Comparison of ENCODE assay signal across 7 cellular contexts in genomic region chr13:41457589-41458186, GRCh38. TPM values are rescaled to one million over a fixed set of nuclear protein-coding genes. Genes with fewer than 3 reads are reported as not detected.
DNase-seq lines count a peak whose midpoint lies in the region; ATAC-seq and TF ChIP-seq lines count a peak whose summit lies in the region.

No MANE protein-coding gene starts in this region.

- no peak for TF ChIP-seq RAD21 in neural cell (conservative IDR thresholded peaks at IDR 0.05)

- peak overlapping the region; percentile 52 for H3K4me3 ChIP-seq in epithelial cell of proximal tubule (ENCODE audit: low read depth, low read length)
- H3K4me3 ChIP-seq in neural cell (ENCODE audit: low read length): peak overlapping the region; percentile 78

- H3K79me2 ChIP-seq in neural cell (replicated peaks; ENCODE audit: insufficient read depth, low read length): no peaks in the 10 kb centered on the region

- no peak for TF ChIP-seq EP300 in neural cell (conservative IDR thresholded peaks at IDR 0.05; ENCODE audit: poor library complexity, severe bottlenecking)

- H3K27ac ChIP-seq in neural cell (ENCODE audit: low read length): no peak overlapping the region

- peaks cover 66% of the 10 kb centered on the region for H3K27me3 ChIP-seq in neural cell (ENCODE audit: insufficient read depth, low read depth, low read length)

- peak; percentile 33 for DNase-seq in GM19238 (ENCODE audit: insufficient read length, low spot score)
- peak; percentile 35 for DNase-seq in activated CD4-positive, alpha-beta T cell treated with anti-CD3 and anti-CD28 coated beads, Interleukin-2, amount 50 U/mL, for 1 hour
- DNase-seq in epithelial cell of proximal tubule (ENCODE audit: low read depth): no peak
- no peak for DNase-seq in NK-92 (lab: John Stamatoyannopoulos, UW; ENCODE audit: unreplicated experiment)
- no peak for DNase-seq in EL

- TF ChIP-seq CTCF in epithelial cell of proximal tubule (conservative IDR thresholded peaks at IDR 0.05; ENCODE audit: low read depth, low read length): no peak
- TF ChIP-seq CTCF in neural cell (IDR thresholded peaks at IDR 0.05; ENCODE audit: poor library complexity, severe bottlenecking): no peak

- peak; percentile 5 for ATAC-seq in HG03108 (IDR thresholded peaks at IDR 0.05; ENCODE audit: unreplicated experiment)

- H3K9me3 ChIP-seq in neural cell (ENCODE audit: low read length): no peaks in the 10 kb centered on the region

- H3F3A ChIP-seq in neural cell (ENCODE audit: insufficient read depth, low read length, poor library complexity, severe bottlenecking): no peaks in the 10 kb centered on the region

- no peaks in the 10 kb centered on the region for H4K20me1 ChIP-seq in neural cell (ENCODE audit: insufficient read depth)

- H3K9me2 ChIP-seq in neural cell (ENCODE audit: insufficient read depth, low read length): no peaks in the 10 kb centered on the region

- peak overlapping the region; percentile 68 for H3K4me2 ChIP-seq in neural cell (ENCODE audit: low read length)

- H3K9ac ChIP-seq in neural cell (ENCODE audit: low read length): peak overlapping the region; percentile 31

- no peak overlapping the region for H2AFZ ChIP-seq in neural cell (ENCODE audit: low read depth, low read length)

- H3K36me3 ChIP-seq in neural cell (ENCODE audit: insufficient read depth, low read length): no peaks in the 10 kb centered on the region

TF ChIP-seq in neural cell, 6 proteins besides CTCF, POLR2A, EP300 and RAD21:
- TF ChIP-seq MXI1 (conservative IDR thresholded peaks at IDR 0.05; ENCODE audit: poor library complexity, severe bottlenecking): no peak
- TF ChIP-seq TAF1 (IDR thresholded peaks at IDR 0.05; ENCODE audit: low read depth): no peak
- no peak for TF ChIP-seq SMC3 (conservative IDR thresholded peaks at IDR 0.05; ENCODE audit: poor library complexity)
- TF ChIP-seq EZH2 (IDR thresholded peaks at IDR 0.05; ENCODE audit: borderline replicate concordance, insufficient read depth, low read length, poor library complexity, severe bottlenecking): no peak
- TF ChIP-seq POLR2AphosphoS5 (IDR thresholded peaks at IDR 0.05): no peak
- TF ChIP-seq REST (IDR thresholded peaks at IDR 0.05; ENCODE audit: borderline replicate concordance): no peak
TF ChIP-seq in neural cell: peak in this region for 0.

RNA-seq across cellular contexts. Expression of gene RGCC, which starts 0.3 kb away (rescaled TPM):
- 8.4 and 9.7 TPM in 2 replicates for total RNA-seq in epithelial cell of proximal tubule
- not detected in 2 replicates for polyA plus RNA-seq in neural cell
- polyA minus RNA-seq in neural cell: not detected in 2 replicates

Comparison
In these comparisons a context has a peak if more than half of its experiments do, and no peak if none do; other contexts are left out.
1. DNase-seq: peak in GM19238 (single experiment) and activated CD4-positive, alpha-beta T cell treated with anti-CD3 and anti-CD28 coated beads, Interleukin-2, amount 50 U/mL, for 1 hour (single experiment); none in epithelial cell of proximal tubule (single experiment), NK-92 (single experiment) and EL (single experiment).